9 cellular contexts compared by ENCODE assay signal in the genomic region with DNA sequence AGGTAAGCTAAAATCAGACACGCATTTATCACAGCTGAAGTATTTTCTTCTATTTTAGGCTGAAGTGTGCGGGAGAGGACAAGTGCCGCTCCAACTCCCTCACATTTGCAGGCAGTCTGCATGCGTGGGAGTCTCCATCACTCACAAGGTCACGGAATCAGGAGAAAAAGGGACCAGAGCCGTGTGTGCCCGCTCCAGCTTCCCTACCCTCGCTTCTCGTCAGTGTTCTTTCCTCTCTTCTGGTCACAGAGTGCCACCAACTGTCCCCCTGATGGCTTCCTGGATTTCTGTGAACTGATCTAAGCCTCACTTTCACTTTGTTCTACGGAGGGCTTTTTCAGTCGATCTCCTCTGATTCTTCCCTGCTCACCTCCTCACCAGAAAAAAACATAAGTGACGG.
DNase-seq lines count a peak whose midpoint lies in the region; ATAC-seq, FAIRE-seq and TF ChIP-seq lines count a peak whose summit lies in the region.
"Had no signal": no experiment of that assay in that cellular context is flagged by ENCODE, and none has a peak within 500 bp of the region (broad histone marks: within the 10 kb centered on the region; RNA-seq: fewer than 3 reads in every experiment).

No MANE protein-coding gene starts in this region.

- TF ChIP-seq CTCF in pancreas (IDR thresholded peaks at IDR 0.05) (no peak), esophagus muscularis mucosa (IDR thresholded peaks at IDR 0.05) (no peak)

- POLR2A ChIA-PET in activated CD4-positive, alpha-beta memory T cell treated with anti-CD3 and anti-CD28 coated beads for 36 hours (lab: Charles Lee), result no interaction called here

- H3K36me3 ChIP-seq in pancreas (no peaks in the 10 kb centered on the region), esophagus muscularis mucosa (no peaks in the 10 kb centered on the region)

- H3K4me3 ChIP-seq in pancreas (peak overlapping the region in 1 of 4 donors; percentile 17), esophagus muscularis mucosa (no peak overlapping the region)

- H3K9me3 ChIP-seq in pancreas (no peaks in the 10 kb centered on the region), esophagus muscularis mucosa (no peaks in the 10 kb centered on the region)

- H3K27me3 ChIP-seq in pancreas, result no peaks in the 10 kb centered on the region
- H3K27me3 ChIP-seq in esophagus muscularis mucosa, result no peaks in the 10 kb centered on the region

- intact Hi-C loops in activated CD4-positive, alpha-beta memory T cell treated with anti-CD3 and anti-CD28 coated beads for 36 hours (cut with micrococcal nuclease), result no loop called here
- intact Hi-C loops in pancreas (cut with DNase I) (no loop called here), esophagus muscularis mucosa (cut with DNase I) (no loop called here)

- no peak for TF ChIP-seq EP300 in esophagus muscularis mucosa (IDR thresholded peaks at IDR 0.05)

- 43 to 54% methylated on average over 12 of the region's 12 CpGs for WGBS in pancreas, 2 donors
- WGBS in esophagus muscularis mucosa, result 65% methylated on average over 12 of the region's 12 CpGs

- no peak for FAIRE-seq in pancreas (lab: Jason Lieb, UNC)
- FAIRE-seq: bronchial epithelial cell had no signal

- no peaks in the 10 kb centered on the region for H3K36me3 Mint-ChIP-seq in activated CD4-positive, alpha-beta memory T cell treated with anti-CD3 and anti-CD28 coated beads for 36 hours

- peak overlapping the region; percentile 17 for H3K4me3 Mint-ChIP-seq in activated CD4-positive, alpha-beta memory T cell treated with anti-CD3 and anti-CD28 coated beads for 36 hours

- no peak overlapping the region for H3K27ac Mint-ChIP-seq in activated CD4-positive, alpha-beta memory T cell treated with anti-CD3 and anti-CD28 coated beads for 36 hours

- H3K27ac ChIP-seq in pancreas (no peak overlapping the region), esophagus muscularis mucosa (replicated peaks in 1 of 4) (no peak overlapping the region)

- DNase-seq in COLO829 (ENCODE audit: low spot score) (peak; percentile 8), pancreas (no peak), COLO668 (lab: John Stamatoyannopoulos, UW; ENCODE audit: unreplicated experiment) (no peak), esophagus muscularis mucosa (ENCODE audit: extremely low spot score) (no peak), T-helper 9 cell (no peak)
- DNase-seq in activated CD4-positive, alpha-beta memory T cell treated with anti-CD3 and anti-CD28 coated beads for 36 hours, result no peak

- H3K4me1 Mint-ChIP-seq in activated CD4-positive, alpha-beta memory T cell treated with anti-CD3 and anti-CD28 coated beads for 36 hours (ENCODE audit: low read depth), result no peaks in the 10 kb centered on the region

- peaks cover 4% of the 10 kb centered on the region for H3K9me3 Mint-ChIP-seq in activated CD4-positive, alpha-beta memory T cell treated with anti-CD3 and anti-CD28 coated beads for 36 hours

- no peaks in the 10 kb centered on the region for H3K4me1 ChIP-seq in pancreas
- no peaks in the 10 kb centered on the region for H3K4me1 ChIP-seq in esophagus muscularis mucosa

- ATAC-seq in GM19395 (IDR thresholded peaks at IDR 0.05; ENCODE audit: unreplicated experiment) (peak; percentile 65), HG03565 (IDR thresholded peaks at IDR 0.05; ENCODE audit: unreplicated experiment) (peak; percentile 85), pancreas (peak in 3 of 4 donors; percentile 32 to 92 (median 59))

- CTCF ChIA-PET in activated CD4-positive, alpha-beta memory T cell treated with anti-CD3 and anti-CD28 coated beads for 36 hours (lab: Charles Lee), result no interaction called here

- TF ChIP-seq POLR2A in esophagus muscularis mucosa (IDR thresholded peaks at IDR 0.05; ENCODE audit: low read depth), result no peak

- H3K27me3 Mint-ChIP-seq in activated CD4-positive, alpha-beta memory T cell treated with anti-CD3 and anti-CD28 coated beads for 36 hours, result no peaks in the 10 kb centered on the region
